In the genomic region with DNA sequence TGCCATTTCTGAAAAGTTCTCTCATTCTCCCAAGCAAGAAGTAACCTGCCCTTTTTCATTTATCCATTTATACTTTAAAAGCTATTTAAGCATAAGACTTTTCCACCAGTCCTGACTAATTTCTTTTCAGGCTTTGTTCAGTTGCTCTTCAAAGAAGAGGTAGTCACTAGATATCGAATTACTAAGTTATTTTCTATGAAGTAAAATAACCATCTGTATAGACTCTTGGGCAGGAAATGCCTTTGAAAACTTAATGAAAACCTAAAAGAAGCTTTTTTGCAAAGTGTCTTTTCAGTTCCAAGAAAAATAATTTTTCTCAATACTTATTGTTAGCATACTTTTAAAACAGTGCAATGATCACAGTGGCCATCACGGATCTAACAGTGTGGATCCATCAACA, we compare ENCODE assay signal across 26 cellular contexts. TPM values are rescaled to one million over a fixed set of nuclear protein-coding genes. Genes with fewer than 3 reads are reported as not detected.
"Had no signal": no experiment of that assay in that cellular context is flagged by ENCODE, and none has a peak within 500 bp of the region (broad histone marks: within the 10 kb centered on the region; RNA-seq: fewer than 3 reads in every experiment).

No MANE protein-coding gene starts in this region.

- H3K9me3 Mint-ChIP-seq: brain had no signal

- ATAC-seq: activated T-cell treated with anti-CD3 and anti-CD28 coated beads, Interleukin-2, amount 50 U/mL, for 72 hours; heart right ventricle; naive thymus-derived CD4-positive, alpha-beta T cell; sciatic nerve; stimulated activated naive CD8-positive, alpha-beta T cell treated with anti-CD3 and anti-CD28 coated beads, Interleukin-15, Interleukin-2, amounts not matched to agents 100 U/mL and 50 U/mL, for 24 hours had no signal

- H3K36me3 ChIP-seq: cardiac muscle cell, ovary, transverse colon had no signal

- H3K4me3 ChIP-seq: cardiac muscle cell, coronary artery, heart right ventricle, ovary, skin epidermis, testis, transverse colon had no signal

- H3K27ac ChIP-seq: cardiac muscle cell, coronary artery, heart right ventricle, ovary, skin epidermis, testis, transverse colon, VCaP had no signal

- H3K36me3 Mint-ChIP-seq: activated naive CD8-positive, alpha-beta T cell; naive thymus-derived CD4-positive, alpha-beta T cell had no signal

- H3K4me1 ChIP-seq: testis, transverse colon had no signal

- H3K27me3 ChIP-seq: heart right ventricle, ovary, testis, transverse colon had no signal

- H3K9me3 ChIP-seq: heart right ventricle, ovary, testis, transverse colon had no signal

- DNase-seq: activated CD4-positive, alpha-beta T cell treated with anti-CD3 and anti-CD28 coated beads for 4 hours; activated CD4-positive, alpha-beta T cell treated with anti-CD3 and anti-CD28 coated beads, Interleukin-2, amount 50 U/mL, for 4 hours; activated naive CD4-positive, alpha-beta T cell; activated T-cell treated with anti-CD3 and anti-CD28 coated beads for 4 hours; activated T-cell treated with anti-CD3 and anti-CD28 coated beads, Interleukin-2, amount 50 U/mL, for 72 hours; anterior cingulate cortex; foreskin fibroblast; heart right ventricle; midbrain; naive thymus-derived CD4-positive, alpha-beta T cell; ovary; retina; stimulated activated CD4-positive, alpha-beta T cell treated with anti-CD3 and anti-CD28 coated beads, Interleukin-12 subunit alpha, Interleukin-12 subunit beta, amount 100 ng/mL, for 4 hours; stimulated activated CD4-positive, alpha-beta T cell treated with anti-CD3 and anti-CD28 coated beads, Interleukin-4, amount 100 ng/mL, for 1 hour; stimulated activated naive CD8-positive, alpha-beta T cell treated with anti-CD3 and anti-CD28 coated beads, Interleukin-15, Interleukin-2, amounts not matched to agents 100 U/mL and 50 U/mL, for 24 hours; testis; transverse colon had no signal

- H3K27ac Mint-ChIP-seq: activated naive CD8-positive, alpha-beta T cell; activated T-cell treated with anti-CD3 and anti-CD28 coated beads, Interleukin-2, amount 50 U/mL, for 72 hours; brain; naive thymus-derived CD4-positive, alpha-beta T cell; progenitor cell of endocrine pancreas had no signal

RNA-seq across cellular contexts. Expression of gene LAMP5, which starts 31.3 kb away (rescaled TPM):
- total RNA-seq: activated T-cell treated with anti-CD3 and anti-CD28 coated beads, Interleukin-2, amount 50 U/mL, for 72 hours; endothelial cell of umbilical vein; progenitor cell of endocrine pancreas had no signal
- polyA plus RNA-seq: endothelial cell of umbilical vein; naive thymus-derived CD4-positive, alpha-beta T cell had no signal
